8 cellular contexts compared by ENCODE assay signal in genomic region chr20:50113420-50114224, GRCh38. TPM values are rescaled to one million over a fixed set of nuclear protein-coding genes. Genes with fewer than 3 reads are reported as not detected.
A peak's percentile ranks its signal among the peaks of the same experiment; 100 is the strongest.
DNase-seq lines count a peak whose midpoint lies in the region; ATAC-seq and TF ChIP-seq lines count a peak whose summit lies in the region.

No MANE protein-coding gene starts in this region.

- peak overlapping the region; percentile 92 for H3K27ac Mint-ChIP-seq in activated B cell treated with CpG ODN at 0.5 μM for 24 hours

- intact Hi-C loops in activated B cell treated with CpG ODN at 0.5 μM for 24 hours (cut with micrococcal nuclease), result loop anchor here (1.0 kb wide), 1 partner anchor 40 kb away; the partner anchor contains the start of gene PEDS1
- intact Hi-C loops in spleen (cut with DNase I; ENCODE audit: low total_unique reads), result no loop called here

- H3K4me3 ChIP-seq in hepatocyte (peak overlapping the region; percentile 100), spleen (peak overlapping the region; percentile 66 to 93 (median 86))

- no peaks in the 10 kb centered on the region for H3K36me3 ChIP-seq in hepatocyte (replicated peaks; ENCODE audit: insufficient read depth, low read depth)
- peaks cover 0 to 3% (median 0%) of the 10 kb centered on the region in 6 donors for H3K36me3 ChIP-seq in spleen

- peak overlapping the region; percentile 95 for H3K27ac ChIP-seq in hepatocyte
- H3K27ac ChIP-seq in spleen, result peak overlapping the region; percentile 92 to 98 (median 97)

- H3K4me2 ChIP-seq in hepatocyte, result peak overlapping the region; percentile 85

- POLR2A ChIA-PET in activated B cell treated with CpG ODN at 0.5 μM for 24 hours (lab: Charles Lee), result interaction anchor here (0.6 to 2.2 kb wide), 5 partner anchors 10 to 358 kb away, joined by 3 to 13 read pairs (median 3); partner anchors contain the start of gene PEDS1

- ATAC-seq in activated B cell treated with CpG ODN at 0.5 μM for 24 hours (ENCODE audit: low read depth), result no peak
- ATAC-seq in HG03097 (IDR thresholded peaks at IDR 0.05; ENCODE audit: low FRiP score, unreplicated experiment), result no peak
- ATAC-seq in HG02973 (IDR thresholded peaks at IDR 0.05; ENCODE audit: unreplicated experiment), result no peak

- CTCF ChIA-PET in activated B cell treated with CpG ODN at 0.5 μM for 24 hours (lab: Charles Lee), result interaction anchor here (1.0 kb wide), 1 partner anchor 75 kb away, joined by 3 read pairs; no protein-coding TSS in a partner anchor

- peaks cover 33% of the 10 kb centered on the region for H4K20me1 ChIP-seq in hepatocyte (ENCODE audit: insufficient read depth, poor library complexity, severe bottlenecking)

- peaks cover 56% of the 10 kb centered on the region for H3K79me2 ChIP-seq in hepatocyte

- H3K36me3 Mint-ChIP-seq in activated B cell treated with CpG ODN at 0.5 μM for 24 hours (ENCODE audit: low read depth), result peaks cover 15% of the 10 kb centered on the region

- H3K4me1 ChIP-seq in hepatocyte (ENCODE audit: insufficient read depth) (peaks cover 44% of the 10 kb centered on the region), spleen (peaks cover 55 to 77% (median 68%) of the 10 kb centered on the region in 6 donors)

- no peaks in the 10 kb centered on the region for H3K9me2 ChIP-seq in hepatocyte (replicated peaks; ENCODE audit: insufficient read depth)

- peak overlapping the region; percentile 81 for H2AFZ ChIP-seq in hepatocyte

- DNase-seq in DMS53 (lab: John Stamatoyannopoulos, UW), result peak; percentile 19
- DNase-seq in DMS53 treated with DMSO at 0.1 percent for 48 hours (lab: John Stamatoyannopoulos, UW; ENCODE audit: unreplicated experiment), result no peak
- no peak for DNase-seq in activated B cell treated with CpG ODN at 0.5 μM for 24 hours
- no peak for DNase-seq in hepatocyte (ENCODE audit: low spot score)
- no peak for DNase-seq in spleen
- DNase-seq in occipital lobe (lab: John Stamatoyannopoulos, UW), result no peak

- H3K9me3 ChIP-seq in hepatocyte (ENCODE audit: low read depth), result no peaks in the 10 kb centered on the region
- no peaks in the 10 kb centered on the region for H3K9me3 ChIP-seq in spleen

- H3K4me1 Mint-ChIP-seq in activated B cell treated with CpG ODN at 0.5 μM for 24 hours, result peaks cover 73% of the 10 kb centered on the region

- H3K27me3 ChIP-seq in hepatocyte (no peaks in the 10 kb centered on the region), spleen (replicated peaks in 1 of 7) (no peaks in the 10 kb centered on the region)

- no peak for TF ChIP-seq POLR2A in spleen (IDR thresholded peaks at IDR 0.05)

- H3K4me3 Mint-ChIP-seq in activated B cell treated with CpG ODN at 0.5 μM for 24 hours, result peak overlapping the region; percentile 98

- TF ChIP-seq CTCF in activated B cell treated with CpG ODN at 0.5 μM for 24 hours (IDR thresholded peaks at IDR 0.05) (no peak), hepatocyte (IDR thresholded peaks at IDR 0.05; ENCODE audit: poor library complexity) (no peak), spleen (IDR thresholded peaks at IDR 0.05 in 8 of 11, conservative IDR thresholded peaks at IDR 0.05 in 3 of 11) (no peak)

- 29% methylated on average over 11 of the region's 11 CpGs for WGBS in hepatocyte (ENCODE audit: low lambda C conversion rate, missing lambda C conversion rate)
- 13 to 16% (median 14%) methylated on average over 11 of the region's 11 CpGs for WGBS in spleen, 5 donors

- no peaks in the 10 kb centered on the region for H3K9me3 Mint-ChIP-seq in activated B cell treated with CpG ODN at 0.5 μM for 24 hours

- H3K27me3 Mint-ChIP-seq in activated B cell treated with CpG ODN at 0.5 μM for 24 hours, result no peaks in the 10 kb centered on the region

RNA-seq across cellular contexts. Expression of gene UBE2V1, which starts 0.7 kb away (rescaled TPM):
- 147 and 166 TPM in 2 replicates for total RNA-seq in activated B cell treated with CpG ODN at 0.5 μM for 24 hours
- 57.7 and 64.0 TPM in 2 replicates for total RNA-seq in hepatocyte
- 112 and 114 TPM in 2 replicates for polyA plus RNA-seq in hepatocyte
- total RNA-seq in spleen, result 100 to 1,000 TPM; 110 to 140 (median 131) TPM
- 10 to 100 TPM; 62.3 to 76.9 (median 69.5) TPM for polyA plus RNA-seq in spleen
- total RNA-seq in occipital lobe, result 30.1 TPM

RNA-seq across cellular contexts. Expression of gene PEDS1, which starts 39.9 kb away (rescaled TPM):
- total RNA-seq in activated B cell treated with CpG ODN at 0.5 μM for 24 hours (9.8 and 9.9 TPM in 2 replicates), hepatocyte (24.5 and 29.5 TPM in 2 replicates), spleen (10 to 100 TPM; 15.3 to 24.8 (median 20.3) TPM), occipital lobe (10.0 TPM)
- polyA plus RNA-seq in hepatocyte (39.1 and 46.2 TPM in 2 replicates), spleen (10 to 100 TPM in 2 of 3 donors, 1 to 10 TPM in 1; 9.6 to 14.3 (median 12.2) TPM)
